Comparison of ENCODE assay signal across 8 cellular contexts in the genomic region with DNA sequence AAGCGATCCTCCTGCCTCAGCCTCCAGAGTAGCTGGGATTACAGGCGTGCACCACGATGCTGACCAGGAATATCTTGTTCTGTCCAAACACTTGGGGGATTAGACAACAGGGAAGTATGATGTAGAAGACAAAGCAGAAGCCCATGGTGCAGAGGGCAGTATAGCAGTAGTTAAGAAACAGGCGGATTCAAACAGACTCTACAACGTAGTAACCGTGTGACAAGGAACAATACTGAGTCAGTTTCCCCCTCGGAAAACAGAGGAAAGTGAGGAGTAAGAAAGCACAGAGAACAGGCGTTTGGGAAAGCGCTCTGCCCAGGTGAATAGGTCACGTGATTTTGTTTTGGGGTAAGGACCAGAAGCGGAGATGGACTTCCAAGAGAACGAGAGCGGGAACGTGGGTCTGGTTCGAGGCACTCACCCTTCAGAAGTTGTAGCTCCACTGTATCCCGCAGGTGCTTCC. TPM values are rescaled to one million over a fixed set of nuclear protein-coding genes. Genes with fewer than 3 reads are reported as not detected.
DNase-seq lines count a peak whose midpoint lies in the region; ATAC-seq and TF ChIP-seq lines count a peak whose summit lies in the region.

No MANE protein-coding gene starts in this region.

- no peak for TF ChIP-seq POLR2A in prostate gland (IDR thresholded peaks at IDR 0.05)

- H3K9ac ChIP-seq in OCI-LY1 (ENCODE audit: low read length): peak overlapping the region; percentile 88

- H3K4me1 ChIP-seq in BE2C (no peaks in the 10 kb centered on the region), OCI-LY1 (ENCODE audit: insufficient read depth, low read length, severe bottlenecking) (peaks cover 25% of the 10 kb centered on the region), esophagus (ENCODE audit: control insufficient read depth in 2 of 2, insufficient read depth in 2 of 2, low read length in 1 of 2) (peaks cover 0 to 8% of the 10 kb centered on the region in 2 donors), prostate gland (replicated peaks) (peaks cover 10% of the 10 kb centered on the region)

- peak overlapping the region; percentile 50 for H2AFZ ChIP-seq in OCI-LY1 (ENCODE audit: low read length)

- H3K9me2 ChIP-seq in OCI-LY1 (ENCODE audit: low read depth, low read length): no peaks in the 10 kb centered on the region

- TF ChIP-seq CTCF in BE2C (IDR thresholded peaks at IDR 0.05; ENCODE audit: low read depth, low read length) (no peak), OCI-LY1 (IDR thresholded peaks at IDR 0.05; ENCODE audit: low read length) (no peak), prostate gland (IDR thresholded peaks at IDR 0.05) (no peak)

- peak; percentile 15 for ATAC-seq in GM21423 (IDR thresholded peaks at IDR 0.05; ENCODE audit: unreplicated experiment)

- DNase-seq in BE2C: no peak
- DNase-seq in prostate gland (ENCODE audit: low spot score): no peak
- DNase-seq in Kasumi-1 (lab: John Stamatoyannopoulos, UW): no peak
- no peak for DNase-seq in activated CD8-positive, alpha-beta memory T cell treated with anti-CD3 and anti-CD28 coated beads for 24 hours
- no peak for DNase-seq in posterior vena cava (ENCODE audit: low spot score)

- H3K36me3 ChIP-seq in BE2C: peaks cover 43% of the 10 kb centered on the region
- peaks cover 37% of the 10 kb centered on the region; the same call in 1 of the 2 replicates for H3K36me3 ChIP-seq in OCI-LY1 (ENCODE audit: insufficient read depth, low read length)
- H3K36me3 ChIP-seq in esophagus (ENCODE audit: control insufficient read depth in 2 of 2, insufficient read depth in 2 of 2, low read length in 1 of 2): peaks cover 3 to 8% of the 10 kb centered on the region in 2 donors
- H3K36me3 ChIP-seq in prostate gland: peaks cover under 1 to 5% of the 10 kb centered on the region in 2 donors

- H3F3A ChIP-seq in OCI-LY1 (ENCODE audit: insufficient read depth, low read length): no peaks in the 10 kb centered on the region

- peak overlapping the region; percentile 98 for H3K4me2 ChIP-seq in OCI-LY1 (ENCODE audit: low read length)

- peaks cover 8% of the 10 kb centered on the region for H3K79me2 ChIP-seq in OCI-LY1 (ENCODE audit: insufficient read depth, low read length)

- 1 to 2% methylated on average over 16 of the region's 16 CpGs for WGBS in esophagus, 2 donors
- WGBS in prostate gland: 2% methylated on average over 16 of the region's 16 CpGs

- H3K4me3 ChIP-seq in BE2C (ENCODE audit: low read depth, low read length): peak overlapping the region; percentile 71
- H3K4me3 ChIP-seq in OCI-LY1 (ENCODE audit: low read depth, low read length, poor library complexity, severe bottlenecking): peak overlapping the region; percentile 89
- peak overlapping the region; percentile 93 to 99 for H3K4me3 ChIP-seq in esophagus (ENCODE audit: low read depth in 1 of 2, low read length in 2 of 2)
- H3K4me3 ChIP-seq in prostate gland: peak overlapping the region; percentile 70 to 86

- H3K9me3 ChIP-seq in BE2C (no peaks in the 10 kb centered on the region), OCI-LY1 (ENCODE audit: low read length) (no peaks in the 10 kb centered on the region), esophagus (ENCODE audit: control insufficient read depth in 2 of 2, insufficient read depth in 1 of 2, low read depth in 1 of 2, low read length in 1 of 2) (no peaks in the 10 kb centered on the region), prostate gland (no peaks in the 10 kb centered on the region)

- H4K20me1 ChIP-seq in OCI-LY1 (ENCODE audit: insufficient read depth, low read length): no peaks in the 10 kb centered on the region

- intact Hi-C loops in prostate gland (cut with DNase I): no loop called here
- intact Hi-C loops in posterior vena cava (cut with DNase I): no loop called here

- H3K27me3 ChIP-seq in BE2C (no peaks in the 10 kb centered on the region), OCI-LY1 (ENCODE audit: insufficient read depth, low read length) (no peaks in the 10 kb centered on the region), esophagus (ENCODE audit: control insufficient read depth in 1 of 2, insufficient read depth in 2 of 2, low read length in 2 of 2) (no peaks in the 10 kb centered on the region), prostate gland (replicated peaks; ENCODE audit: insufficient read depth) (no peaks in the 10 kb centered on the region)

- H3K27ac ChIP-seq in OCI-LY1 (ENCODE audit: low read depth, low read length, poor library complexity, severe bottlenecking): peak overlapping the region; percentile 83
- peak overlapping the region; percentile 95 to 100 for H3K27ac ChIP-seq in esophagus (ENCODE audit: low read depth in 2 of 2, low read length in 1 of 2)
- H3K27ac ChIP-seq in prostate gland: peak overlapping the region in 1 of 2 donors; percentile 92

RNA-seq across cellular contexts. Expression of gene TRUB2, which starts 0.3 kb away (rescaled TPM):
- polyA plus RNA-seq in BE2C (2012; ENCODE audit: insufficient read depth, insufficient read length, low read depth): 212 TPM
- polyA plus RNA-seq in esophagus: 10 to 100 TPM; 12.5 to 18.8 TPM
- total RNA-seq in prostate gland (10 to 100 TPM; 14.6 to 27.2 TPM), posterior vena cava (10 to 100 TPM; 11.8 to 15.7 TPM)

RNA-seq across cellular contexts. Expression of gene COQ4, which starts 0.7 kb away (rescaled TPM):
- 203 TPM for polyA plus RNA-seq in BE2C (2012; ENCODE audit: insufficient read depth, insufficient read length, low read depth)
- polyA plus RNA-seq in esophagus: 10 to 100 TPM; 63.2 to 73.6 TPM
- total RNA-seq in prostate gland (10 to 100 TPM; 57.5 to 89.6 TPM), posterior vena cava (10 to 100 TPM; 16.0 to 20.0 TPM)

RNA-seq across cellular contexts. Expression of gene SLC27A4, which starts 18.4 kb away (rescaled TPM):
- 74.4 TPM for polyA plus RNA-seq in BE2C (2012; ENCODE audit: insufficient read depth, insufficient read length, low read depth)
- 10 to 100 TPM; 65.2 to 69.2 TPM for polyA plus RNA-seq in esophagus
- 10 to 100 TPM; 19.2 to 21.5 TPM for total RNA-seq in prostate gland
- 10 to 100 TPM; 15.9 to 22.3 TPM for total RNA-seq in posterior vena cava

RNA-seq across cellular contexts. Expression of gene SWI5, which starts 45.8 kb away (rescaled TPM):
- polyA plus RNA-seq in BE2C (2012; ENCODE audit: insufficient read depth, insufficient read length, low read depth): 15.7 TPM
- polyA plus RNA-seq in esophagus: 10 to 100 TPM; 16.9 to 32.7 TPM
- 10 to 100 TPM; 34.8 to 38.5 TPM for total RNA-seq in prostate gland
- 10 to 100 TPM; 11.5 to 16.7 TPM for total RNA-seq in posterior vena cava

RNA-seq across cellular contexts. Expression of gene GOLGA2, which starts 46.1 kb away (rescaled TPM):
- 76.2 TPM for polyA plus RNA-seq in BE2C (2012; ENCODE audit: insufficient read depth, insufficient read length, low read depth)
- polyA plus RNA-seq in esophagus: 100 to 1,000 TPM in 1 of 2 donors, 10 to 100 TPM in 1; 63.3 to 114 TPM
- 100 to 1,000 TPM in 1 of 2 donors, 10 to 100 TPM in 1; 92.1 to 147 TPM for total RNA-seq in prostate gland
- 100 to 1,000 TPM; 123 to 130 TPM for total RNA-seq in posterior vena cava
